ENCODE assay signal across 13 cellular contexts in genomic region chr17:38861399-38861843, GRCh38. TPM values are rescaled to one million over a fixed set of nuclear protein-coding genes. Genes with fewer than 3 reads are reported as not detected.
DNase-seq lines count a peak whose midpoint lies in the region; ATAC-seq lines count a peak whose summit lies in the region.
"Had no signal": no experiment of that assay in that cellular context is flagged by ENCODE, and none has a peak within 500 bp of the region (broad histone marks: within the 10 kb centered on the region; RNA-seq: fewer than 3 reads in every experiment).

No MANE protein-coding gene starts in this region.

- no peaks in the 10 kb centered on the region for H3K36me3 Mint-ChIP-seq in activated naive CD4-positive, alpha-beta T cell treated with anti-CD3 and anti-CD28 coated beads, Interleukin-2, amount 50 U/mL, for 72 hours
- H3K36me3 Mint-ChIP-seq in activated naive CD8-positive, alpha-beta T cell: no peaks in the 10 kb centered on the region
- H3K36me3 Mint-ChIP-seq: CD8-positive, alpha-beta memory T cell; naive thymus-derived CD4-positive, alpha-beta T cell had no signal

- no peaks in the 10 kb centered on the region for H3K9me3 Mint-ChIP-seq in activated naive CD4-positive, alpha-beta T cell treated with anti-CD3 and anti-CD28 coated beads, Interleukin-2, amount 50 U/mL, for 72 hours
- no peaks in the 10 kb centered on the region for H3K9me3 Mint-ChIP-seq in activated naive CD8-positive, alpha-beta T cell (ENCODE audit: low read depth)
- H3K9me3 Mint-ChIP-seq: CD8-positive, alpha-beta memory T cell; naive thymus-derived CD4-positive, alpha-beta T cell had no signal

- no peaks in the 10 kb centered on the region for H3K27me3 Mint-ChIP-seq in activated naive CD8-positive, alpha-beta T cell
- H3K27me3 Mint-ChIP-seq: CD8-positive, alpha-beta memory T cell had no signal

- H3K27ac Mint-ChIP-seq in activated naive CD4-positive, alpha-beta T cell treated with anti-CD3 and anti-CD28 coated beads, Interleukin-2, amount 50 U/mL, for 72 hours: peak overlapping the region; percentile 59 to 92
- H3K27ac Mint-ChIP-seq in activated naive CD8-positive, alpha-beta T cell: peak overlapping the region; percentile 79

- peak; percentile 69 to 76 for ATAC-seq in activated naive CD4-positive, alpha-beta T cell treated with anti-CD3 and anti-CD28 coated beads, Interleukin-2, amount 50 U/mL, for 72 hours
- peak; percentile 90 for ATAC-seq in stimulated activated naive CD8-positive, alpha-beta T cell treated with anti-CD3 and anti-CD28 coated beads, Interleukin-15, Interleukin-2, amounts not matched to agents 100 U/mL and 50 U/mL, for 24 hours
- ATAC-seq in HG03460 (IDR thresholded peaks at IDR 0.05; ENCODE audit: unreplicated experiment): no peak
- ATAC-seq: naive thymus-derived CD4-positive, alpha-beta T cell had no signal

- no peak for DNase-seq in activated naive CD4-positive, alpha-beta T cell treated with anti-CD3 and anti-CD28 coated beads, Interleukin-2, amount 50 U/mL, for 72 hours (ENCODE audit: low spot score in 2 of 2)
- no peak for DNase-seq in activated naive CD4-positive, alpha-beta T cell (lab: John Stamatoyannopoulos, UW)
- peak; percentile 34 for DNase-seq in NCI-H146 treated with DMSO at 0.1 percent for 48 hours (lab: John Stamatoyannopoulos, UW; ENCODE audit: unreplicated experiment)
- DNase-seq in stimulated activated naive CD8-positive, alpha-beta T cell treated with anti-CD3 and anti-CD28 coated beads, Interleukin-15, Interleukin-2, amounts not matched to agents 100 U/mL and 50 U/mL, for 24 hours: peak; percentile 46
- DNase-seq in GM19240 (ENCODE audit: insufficient read length, low spot score): no peak
- no peak for DNase-seq in foreskin melanocyte
- DNase-seq: amniotic stem cell; CD8-positive, alpha-beta memory T cell; naive thymus-derived CD4-positive, alpha-beta T cell; Peyer's patch; small intestine had no signal

- no peak overlapping the region for H3K4me3 Mint-ChIP-seq in activated naive CD8-positive, alpha-beta T cell
- H3K4me3 Mint-ChIP-seq: naive thymus-derived CD4-positive, alpha-beta T cell had no signal

- peaks cover 2% of the 10 kb centered on the region for H3K4me1 Mint-ChIP-seq in activated naive CD8-positive, alpha-beta T cell (ENCODE audit: low read depth)
- H3K4me1 Mint-ChIP-seq: CD8-positive, alpha-beta memory T cell had no signal

RNA-seq across cellular contexts. Expression of gene RPL23, which starts 7.9 kb away (rescaled TPM):
- total RNA-seq in activated naive CD4-positive, alpha-beta T cell treated with anti-CD3 and anti-CD28 coated beads, Interleukin-2, amount 50 U/mL, for 72 hours: 1,000 to 10,000 TPM; 1,602 to 2,658 TPM

RNA-seq across cellular contexts. Expression of gene LASP1, which starts 8.4 kb away (rescaled TPM):
- 100 to 1,000 TPM; 141 to 185 TPM for total RNA-seq in activated naive CD4-positive, alpha-beta T cell treated with anti-CD3 and anti-CD28 coated beads, Interleukin-2, amount 50 U/mL, for 72 hours

RNA-seq across cellular contexts. Expression of gene CWC25, which starts 36.3 kb away (rescaled TPM):
- 10 to 100 TPM; 19.2 to 41.9 TPM for total RNA-seq in activated naive CD4-positive, alpha-beta T cell treated with anti-CD3 and anti-CD28 coated beads, Interleukin-2, amount 50 U/mL, for 72 hours

Comparison
In these comparisons a context has a peak if more than half of its experiments do, and no peak if none do; other contexts are left out.
1. DNase-seq: peak in NCI-H146 treated with DMSO at 0.1 percent for 48 hours (single experiment) and stimulated activated naive CD8-positive, alpha-beta T cell treated with anti-CD3 and anti-CD28 coated beads, Interleukin-15, Interleukin-2, amounts not matched to agents 100 U/mL and 50 U/mL, for 24 hours (single experiment); none in activated naive CD4-positive, alpha-beta T cell treated with anti-CD3 and anti-CD28 coated beads, Interleukin-2, amount 50 U/mL, for 72 hours (0 of 2), activated naive CD4-positive, alpha-beta T cell (0 of 4), GM19240 (single experiment) and foreskin melanocyte (single experiment).